Comparison of ENCODE assay signal across 17 cellular contexts in the genomic region with DNA sequence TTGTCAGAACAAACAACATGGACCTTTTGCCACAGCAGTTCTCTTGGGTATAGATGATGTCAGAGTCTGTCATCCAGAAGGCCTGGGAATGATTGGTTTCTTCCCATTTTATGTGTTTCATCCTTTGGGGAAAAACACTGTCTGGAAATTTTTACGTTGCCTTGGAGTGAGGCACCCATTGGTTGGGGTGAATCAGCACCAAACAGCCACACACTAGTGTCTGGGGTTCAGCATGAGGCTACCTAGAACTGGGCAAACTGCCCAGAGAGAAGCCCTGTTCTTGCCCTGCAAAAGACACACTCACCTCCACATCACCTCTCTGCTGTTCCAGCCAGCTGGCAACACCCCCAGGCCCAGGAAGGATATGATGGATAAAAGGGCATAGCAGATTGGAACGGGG.
DNase-seq lines count a peak whose midpoint lies in the region; ATAC-seq and TF ChIP-seq lines count a peak whose summit lies in the region.
"Had no signal": no experiment of that assay in that cellular context is flagged by ENCODE, and none has a peak within 500 bp of the region (broad histone marks: within the 10 kb centered on the region; RNA-seq: fewer than 3 reads in every experiment).

No MANE protein-coding gene starts in this region.

- BruUV-seq in Calu3 (replicated peaks; lab: Mats Ljungman, UMichigan): no TSS peak
- BruUV-seq in IMR-90 (replicated peaks; lab: Mats Ljungman, UMichigan): no TSS peak

- ATAC-seq in IMR-90 (ENCODE audit: low read depth): no peak
- ATAC-seq in stimulated activated naive CD8-positive, alpha-beta T cell treated with anti-CD3 and anti-CD28 coated beads, Interleukin-15, amount 100 ng/mL, for 72 hours: no peak

- dilution Hi-C loops in IMR-90 (cut with HindIII; ENCODE audit: low sequenced_read_pairs, unreplicated experiment): no loop called here

- H3K4me1 Mint-ChIP-seq in Calu3 (ENCODE audit: low read depth, unreplicated experiment): no peaks in the 10 kb centered on the region
- no peaks in the 10 kb centered on the region for H3K4me1 Mint-ChIP-seq in stimulated activated naive CD8-positive, alpha-beta T cell treated with anti-CD3 and anti-CD28 coated beads, Interleukin-15, amount 100 ng/mL, for 72 hours

- no peak overlapping the region for H3K9ac ChIP-seq in IMR-90 (ENCODE audit: low read depth, low read length)

- no peak overlapping the region for H4K5ac ChIP-seq in IMR-90 (ENCODE audit: low read depth, low read length)

- H4K20me1 ChIP-seq in IMR-90 (ENCODE audit: insufficient read depth, low read length): no peaks in the 10 kb centered on the region

- no peak for TF ChIP-seq RAD21 in IMR-90 (IDR thresholded peaks at IDR 0.05; ENCODE audit: low read length)

- peaks cover 98% of the 10 kb centered on the region for H3K27me3 Mint-ChIP-seq in Calu3 (ENCODE audit: unreplicated experiment)
- H3K27me3 Mint-ChIP-seq in stimulated activated naive CD8-positive, alpha-beta T cell treated with anti-CD3 and anti-CD28 coated beads, Interleukin-15, amount 100 ng/mL, for 72 hours: peaks cover 16% of the 10 kb centered on the region

- no peak overlapping the region for H4K91ac ChIP-seq in IMR-90 (ENCODE audit: insufficient read depth, low read depth, low read length)

- no peak overlapping the region for H3K4me3 Mint-ChIP-seq in Calu3 (ENCODE audit: low read depth, unreplicated experiment)
- H3K4me3 Mint-ChIP-seq in stimulated activated naive CD8-positive, alpha-beta T cell treated with anti-CD3 and anti-CD28 coated beads, Interleukin-15, amount 100 ng/mL, for 72 hours: no peak overlapping the region

- TF ChIP-seq POLR2A in IMR-90 (IDR thresholded peaks at IDR 0.05; ENCODE audit: low read depth, low read length) (no peak), erythroblast (IDR thresholded peaks at IDR 0.05; ENCODE audit: low read length) (no peak)

- no peaks in the 10 kb centered on the region for H3K36me3 ChIP-seq in IMR-90 (ENCODE audit: control insufficient read depth, insufficient read depth, low read length)
- H3K36me3 ChIP-seq: Peyer's patch had no signal

- no peak overlapping the region for H2AK5ac ChIP-seq in IMR-90 (ENCODE audit: low read depth, low read length)

- WGBS in IMR-90 (ENCODE audit: extremely low coverage in 2 of 2, insufficient read length in 1 of 2), 2 experiments: no CpG with 5 or more reads among the region's 2 CpGs

- TF ChIP-seq CTCF in Calu3 (IDR thresholded peaks at IDR 0.05; ENCODE audit: unreplicated experiment) (no peak), IMR-90 (conservative IDR thresholded peaks at IDR 0.05; ENCODE audit: low read depth, low read length) (no peak), astrocyte of the spinal cord (IDR thresholded peaks at IDR 0.05; ENCODE audit: low read depth, low read length) (no peak), GM10248 (IDR thresholded peaks at IDR 0.05; ENCODE audit: control extremely low read depth, extremely low read depth, low read depth, missing control alignments) (no peak)

- CTCF ChIA-PET in Calu3 (lab: Charles Lee) (no interaction called here), IMR-90 (lab: Yijun Ruan, JAX) (no interaction called here), GM10248 (lab: Yijun Ruan, JAX) (no interaction called here)

- POLR2A ChIA-PET in IMR-90 (lab: Charles Lee; ENCODE audit: unreplicated experiment) (no interaction called here), GM10248 (lab: Yijun Ruan, JAX) (interaction anchor here (0.5 kb wide), 1 partner anchor 18 kb away, joined by 3 read pairs; no protein-coding TSS in a partner anchor)

- no peaks in the 10 kb centered on the region; the same call in 1 of the 2 replicates for H3K9me1 ChIP-seq in IMR-90 (ENCODE audit: insufficient read depth, low read length)

- H3K4me3 ChIP-seq in IMR-90 (ENCODE audit: insufficient read depth, low read depth, low read length): no peak overlapping the region
- H3K4me3 ChIP-seq in astrocyte of the spinal cord (ENCODE audit: low read depth, low read length): no peak overlapping the region
- H3K4me3 ChIP-seq: lung, Peyer's patch had no signal

- no peak overlapping the region for H3K56ac ChIP-seq in IMR-90 (ENCODE audit: extremely low read depth, insufficient read depth, low read length)

- no peak overlapping the region for H3K4me2 ChIP-seq in IMR-90 (ENCODE audit: low read depth, low read length)

- in situ Hi-C loops in IMR-90 (cut with MboI; ENCODE audit: low sequenced_read_pairs): no loop called here
- in situ Hi-C loops in astrocyte of the spinal cord (cut with HindIII; ENCODE audit: low sequenced_read_pairs): no loop called here
- in situ Hi-C loops in KBM-7 (cut with MboI; ENCODE audit: low pct_unique_long_range_greater_than_20kb, low sequenced_read_pairs): no loop called here

- H3K14ac ChIP-seq in IMR-90 (replicated peaks; ENCODE audit: low read depth, low read length): no peak overlapping the region

- no peak overlapping the region for H3K23ac ChIP-seq in IMR-90 (ENCODE audit: low read depth, low read length)

- H3K27me3 ChIP-seq in IMR-90 (ENCODE audit: control insufficient read depth, insufficient read depth, low read length): peaks cover 73% of the 10 kb centered on the region
- H3K27me3 ChIP-seq: Peyer's patch had no signal

- peak; percentile 14 for DNase-seq in Calu3
- DNase-seq in IMR-90: peak; percentile 12
- DNase-seq in astrocyte of the spinal cord (ENCODE audit: low read depth, low spot score): peak; percentile 45
- DNase-seq in islet precursor cell: peak; percentile 14
- DNase-seq in KBM-7: no peak
- DNase-seq in GM10248 (ENCODE audit: extremely low spot score): no peak
- no peak for DNase-seq in erythroblast (lab: John Stamatoyannopoulos, UW)
- DNase-seq in stimulated activated naive CD8-positive, alpha-beta T cell treated with anti-CD3 and anti-CD28 coated beads, Interleukin-15, amount 100 ng/mL, for 72 hours: no peak
- DNase-seq: activated gamma-delta T cell treated with Interleukin-2 at 50 U/mL for 16 hours; AML-193; aorta; NCI-H2029; NCI-H82; Peyer's patch; stimulated activated CD4-positive, alpha-beta T cell treated with anti-CD3 and anti-CD28 coated beads, Interleukin-15, amount 100 ng/mL, for 24 hours; T-helper 1 cell had no signal

- no peaks in the 10 kb centered on the region for H3K9me3 ChIP-seq in IMR-90 (ENCODE audit: control insufficient read depth, insufficient read depth, low read length)
- H3K9me3 ChIP-seq: Peyer's patch had no signal

- H2BK20ac ChIP-seq in IMR-90 (ENCODE audit: low read depth, low read length): no peak overlapping the region

- intact Hi-C loops in Calu3 (cut with micrococcal nuclease; ENCODE audit: unreplicated experiment): no loop called here
- intact Hi-C loops in IMR-90 (cut with micrococcal nuclease): no loop called here

- no peak overlapping the region for H3K4ac ChIP-seq in IMR-90 (ENCODE audit: low read depth, low read length)

- no peak overlapping the region for H2BK5ac ChIP-seq in IMR-90 (ENCODE audit: low read depth, low read length, poor library complexity, severe bottlenecking)

- no peaks in the 10 kb centered on the region for H3K9me3 Mint-ChIP-seq in Calu3 (ENCODE audit: low read depth, unreplicated experiment)
- H3K9me3 Mint-ChIP-seq in stimulated activated naive CD8-positive, alpha-beta T cell treated with anti-CD3 and anti-CD28 coated beads, Interleukin-15, amount 100 ng/mL, for 72 hours: no peaks in the 10 kb centered on the region

- H2BK120ac ChIP-seq in IMR-90 (ENCODE audit: low read depth, low read length): no peak overlapping the region

- no peaks in the 10 kb centered on the region for H3K36me3 Mint-ChIP-seq in Calu3 (ENCODE audit: insufficient read depth, unreplicated experiment)

- no peak overlapping the region for H3K27ac Mint-ChIP-seq in Calu3 (ENCODE audit: unreplicated experiment)
- no peak overlapping the region for H3K27ac Mint-ChIP-seq in stimulated activated naive CD8-positive, alpha-beta T cell treated with anti-CD3 and anti-CD28 coated beads, Interleukin-15, amount 100 ng/mL, for 72 hours

- no peak overlapping the region for H3K27ac ChIP-seq in IMR-90 (ENCODE audit: insufficient read depth, low read length)
- H3K27ac ChIP-seq: Peyer's patch had no signal

- no peak overlapping the region for H4K8ac ChIP-seq in IMR-90 (ENCODE audit: low read depth in 2 of 2, low read length in 2 of 2)

- H2AK9ac ChIP-seq in IMR-90 (replicated peaks; ENCODE audit: low read depth, low read length, poor library complexity): no peak overlapping the region

- H2AFZ ChIP-seq in IMR-90 (replicated peaks; ENCODE audit: low read length, poor library complexity): no peak overlapping the region

- no peaks in the 10 kb centered on the region for H3K79me1 ChIP-seq in IMR-90 (ENCODE audit: low read depth in 1 of 2, low read length in 2 of 2)

- H2BK15ac ChIP-seq in IMR-90 (ENCODE audit: low read depth, low read length): no peak overlapping the region

- no peak overlapping the region for H3K18ac ChIP-seq in IMR-90 (ENCODE audit: low read depth, low read length)

- no peaks in the 10 kb centered on the region for H3K4me1 ChIP-seq in IMR-90 (ENCODE audit: control insufficient read depth, insufficient read depth, low read length)
- H3K4me1 ChIP-seq: Peyer's patch had no signal

TF ChIP-seq in IMR-90, 13 proteins besides CTCF, POLR2A, EP300 and RAD21 (continues in another document):
- TF ChIP-seq MAZ (IDR thresholded peaks at IDR 0.05; ENCODE audit: borderline replicate concordance, low read depth, low read length) (no peak), MXI1 (IDR thresholded peaks at IDR 0.05; ENCODE audit: borderline replicate concordance, low read depth, low read length) (no peak), NFE2L2 (IDR thresholded peaks at IDR 0.05; ENCODE audit: low read depth, low read length) (no peak), RCOR1 (IDR thresholded peaks at IDR 0.05; ENCODE audit: insufficient replicate concordance, low read length) (no peak), BHLHE40 (IDR thresholded peaks at IDR 0.05; ENCODE audit: low read depth, low read length) (no peak), FOS (IDR thresholded peaks at IDR 0.05; ENCODE audit: low read depth, low read length) (no peak), CEBPB (IDR thresholded peaks at IDR 0.05; ENCODE audit: low read depth, low read length) (no peak), CHD1 (IDR thresholded peaks at IDR 0.05; ENCODE audit: low read depth, low read length) (no peak), RFX5 (IDR thresholded peaks at IDR 0.05; ENCODE audit: low read depth, low read length) (no peak), SMC3 (IDR thresholded peaks at IDR 0.05; ENCODE audit: low read depth, low read length) (no peak), MAFK (IDR thresholded peaks at IDR 0.05; ENCODE audit: low read depth, low read length) (no peak)
- TF ChIP-seq, protein P1, sequence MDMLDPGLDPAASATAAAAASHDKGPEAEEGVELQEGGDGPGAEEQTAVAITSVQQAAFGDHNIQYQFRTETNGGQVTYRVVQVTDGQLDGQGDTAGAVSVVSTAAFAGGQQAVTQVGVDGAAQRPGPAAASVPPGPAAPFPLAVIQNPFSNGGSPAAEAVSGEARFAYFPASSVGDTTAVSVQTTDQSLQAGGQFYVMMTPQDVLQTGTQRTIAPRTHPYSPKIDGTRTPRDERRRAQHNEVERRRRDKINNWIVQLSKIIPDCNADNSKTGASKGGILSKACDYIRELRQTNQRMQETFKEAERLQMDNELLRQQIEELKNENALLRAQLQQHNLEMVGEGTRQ (IDR thresholded peaks at IDR 0.05; ENCODE audit: low read depth, low read length): no peak

Comparison
In these comparisons a context has a peak if more than half of its experiments do, and no peak if none do; other contexts are left out.
1. DNase-seq: peak in Calu3 (single experiment), IMR-90 (single experiment), astrocyte of the spinal cord (single experiment) and islet precursor cell (single experiment); none in KBM-7 (single experiment), GM10248 (single experiment), erythroblast (0 of 2) and stimulated activated naive CD8-positive, alpha-beta T cell treated with anti-CD3 and anti-CD28 coated beads, Interleukin-15, amount 100 ng/mL, for 72 hours (0 of 2).